ENCODE assay signal across 21 cellular contexts in the genomic region with DNA sequence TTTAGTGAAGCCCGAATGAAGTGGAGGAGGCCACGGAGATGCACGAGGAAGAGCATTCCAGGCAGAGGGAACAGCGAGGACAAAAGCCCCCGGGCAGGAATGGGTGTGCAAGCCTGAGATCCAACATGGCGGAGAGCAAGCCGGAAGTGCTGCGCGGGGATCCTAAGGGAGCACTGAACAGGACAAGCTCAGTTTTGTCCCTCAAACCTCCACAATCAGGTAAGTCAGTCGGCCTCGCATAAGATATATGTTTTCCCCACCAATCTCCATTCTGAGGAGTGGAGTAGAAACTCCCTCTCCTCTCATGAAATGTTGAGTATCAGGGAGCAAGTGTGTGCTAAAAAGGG. TPM values are rescaled to one million over a fixed set of nuclear protein-coding genes. Genes with fewer than 3 reads are reported as not detected.
DNase-seq lines count a peak whose midpoint lies in the region; ATAC-seq and TF ChIP-seq lines count a peak whose summit lies in the region.
"Had no signal": no experiment of that assay in that cellular context is flagged by ENCODE, and none has a peak within 500 bp of the region (broad histone marks: within the 10 kb centered on the region; RNA-seq: fewer than 3 reads in every experiment).

No MANE protein-coding gene starts in this region.

- no peak for TF ChIP-seq CTCF in right atrium auricular region (IDR thresholded peaks at IDR 0.05)
- TF ChIP-seq CTCF in gastroesophageal sphincter (IDR thresholded peaks at IDR 0.05): no peak

- H3K9me3 ChIP-seq in right atrium auricular region (no peaks in the 10 kb centered on the region), gastroesophageal sphincter (no peaks in the 10 kb centered on the region)

- H3K27ac Mint-ChIP-seq in stimulated activated effector memory CD8-positive, alpha-beta T cell treated with anti-CD3 and anti-CD28 coated beads, Interleukin-12 subunit alpha, Interleukin-12 subunit beta, amount 100 ng/mL, for 72 hours: no peak overlapping the region
- no peak overlapping the region for H3K27ac Mint-ChIP-seq in activated CD8-positive, alpha-beta T cell treated with anti-CD3 and anti-CD28 coated beads, Interleukin-2, amount 10 ng/mL, durations not matched to agents 7 days and 5 days
- H3K27ac Mint-ChIP-seq: activated naive CD8-positive, alpha-beta T cell; stimulated activated naive B cell treated with anti-CD40 and anti-IgM and Interleukin-4, amounts not matched to agents 10 μg/mL and 1 μg/mL and 100 μg/mL, for 72 hours had no signal

- POLR2A ChIA-PET in activated CD8-positive, alpha-beta T cell treated with anti-CD3 and anti-CD28 coated beads, Interleukin-2, amount 10 ng/mL, durations not matched to agents 7 days and 5 days (lab: Charles Lee): interaction anchor here (0.7 kb wide), 1 partner anchor 18 kb away, joined by 3 read pairs; no protein-coding TSS in a partner anchor

- H3K36me3 Mint-ChIP-seq in stimulated activated effector memory CD8-positive, alpha-beta T cell treated with anti-CD3 and anti-CD28 coated beads, Interleukin-12 subunit alpha, Interleukin-12 subunit beta, amount 100 ng/mL, for 72 hours: no peaks in the 10 kb centered on the region
- H3K36me3 Mint-ChIP-seq in activated CD8-positive, alpha-beta T cell treated with anti-CD3 and anti-CD28 coated beads, Interleukin-2, amount 10 ng/mL, durations not matched to agents 7 days and 5 days (ENCODE audit: low read depth): no peaks in the 10 kb centered on the region
- H3K36me3 Mint-ChIP-seq: activated naive CD8-positive, alpha-beta T cell; stimulated activated naive B cell treated with anti-CD40 and anti-IgM and Interleukin-4, amounts not matched to agents 10 μg/mL and 1 μg/mL and 100 μg/mL, for 72 hours had no signal

- no peak overlapping the region for H3K4me3 Mint-ChIP-seq in stimulated activated effector memory CD8-positive, alpha-beta T cell treated with anti-CD3 and anti-CD28 coated beads, Interleukin-12 subunit alpha, Interleukin-12 subunit beta, amount 100 ng/mL, for 72 hours
- no peak overlapping the region for H3K4me3 Mint-ChIP-seq in activated CD8-positive, alpha-beta T cell treated with anti-CD3 and anti-CD28 coated beads, Interleukin-2, amount 10 ng/mL, durations not matched to agents 7 days and 5 days
- H3K4me3 Mint-ChIP-seq: activated naive CD8-positive, alpha-beta T cell; stimulated activated naive B cell treated with anti-CD40 and anti-IgM and Interleukin-4, amounts not matched to agents 10 μg/mL and 1 μg/mL and 100 μg/mL, for 72 hours had no signal

- H3K27me3 Mint-ChIP-seq in activated CD8-positive, alpha-beta T cell treated with anti-CD3 and anti-CD28 coated beads, Interleukin-2, amount 10 ng/mL, durations not matched to agents 7 days and 5 days (ENCODE audit: low read depth): peaks cover 21% of the 10 kb centered on the region
- H3K27me3 Mint-ChIP-seq: activated naive CD8-positive, alpha-beta T cell had no signal

- peak overlapping the region; percentile 2 to 60 for H3K27ac ChIP-seq in right atrium auricular region
- peak overlapping the region; percentile 15 to 81 (median 72) for H3K27ac ChIP-seq in gastroesophageal sphincter
- H3K27ac ChIP-seq: C4-2B, cardiac muscle cell, hepatocyte, PC-9 had no signal

- no peak for TF ChIP-seq EP300 in gastroesophageal sphincter (IDR thresholded peaks at IDR 0.05)

- peaks cover 0 to 14% of the 10 kb centered on the region in 2 donors for H3K4me1 ChIP-seq in right atrium auricular region
- H3K4me1 ChIP-seq in gastroesophageal sphincter: peaks cover 0 to 41% (median 3%) of the 10 kb centered on the region in 3 donors

- no peaks in the 10 kb centered on the region for H3K4me1 Mint-ChIP-seq in stimulated activated effector memory CD8-positive, alpha-beta T cell treated with anti-CD3 and anti-CD28 coated beads, Interleukin-12 subunit alpha, Interleukin-12 subunit beta, amount 100 ng/mL, for 72 hours
- no peaks in the 10 kb centered on the region for H3K4me1 Mint-ChIP-seq in activated CD8-positive, alpha-beta T cell treated with anti-CD3 and anti-CD28 coated beads, Interleukin-2, amount 10 ng/mL, durations not matched to agents 7 days and 5 days (ENCODE audit: low read depth)
- H3K4me1 Mint-ChIP-seq: stimulated activated naive B cell treated with anti-CD40 and anti-IgM and Interleukin-4, amounts not matched to agents 10 μg/mL and 1 μg/mL and 100 μg/mL, for 72 hours had no signal

- 62 to 68% methylated on average over 5 to 11 of the region's 11 CpGs for WGBS in gastroesophageal sphincter (ENCODE audit: low coverage in 1 of 2), 2 donors

- intact Hi-C loops in cardiac septum (cut with DNase I): no loop called here
- intact Hi-C loops in posterior cingulate gyrus (cut with DNase I): loop anchor here (5.0 kb wide), 1 partner anchor 33 kb away; a partner anchor contains a TSS

- H3K36me3 ChIP-seq in right atrium auricular region (no peaks in the 10 kb centered on the region), gastroesophageal sphincter (no peaks in the 10 kb centered on the region)
- H3K36me3 ChIP-seq: cardiac muscle cell had no signal

- H3K27me3 ChIP-seq in right atrium auricular region: no peaks in the 10 kb centered on the region
- no peaks in the 10 kb centered on the region for H3K27me3 ChIP-seq in gastroesophageal sphincter
- H3K27me3 ChIP-seq: cardiac muscle cell, hepatocyte had no signal

- no peak for DNase-seq in right atrium auricular region (ENCODE audit: low spot score)
- DNase-seq in cardiac septum (ENCODE audit: low spot score): no peak
- peak in 6 of 10 donors; percentile 26 to 73 (median 54) for DNase-seq in posterior cingulate gyrus
- DNase-seq in putamen (ENCODE audit: low spot score): no peak
- DNase-seq in stimulated activated effector memory CD8-positive, alpha-beta T cell treated with anti-CD3 and anti-CD28 coated beads, Interleukin-12 subunit alpha, Interleukin-12 subunit beta, amount 100 ng/mL, for 72 hours (ENCODE audit: low spot score in 2 of 2): no peak
- no peak for DNase-seq in COR-L47 (lab: John Stamatoyannopoulos, UW)
- DNase-seq in activated CD8-positive, alpha-beta T cell treated with anti-CD3 and anti-CD28 coated beads, Interleukin-2, amount 10 ng/mL, durations not matched to agents 7 days and 5 days: no peak
- DNase-seq: activated CD4-positive, alpha-beta T cell treated with anti-CD3 and anti-CD28 coated beads for 48 hours; activated T-cell treated with anti-CD3 and anti-CD28 coated beads for 4 hours; DMS153; effector CD8-positive, alpha-beta T cell; NCI-H1417 treated with DMSO at 0.1 percent for 48 hours; NCI-H774; PC-9; stimulated activated naive B cell treated with anti-CD40 and anti-IgM and Interleukin-4, amounts not matched to agents 10 μg/mL and 1 μg/mL and 100 μg/mL, for 72 hours had no signal

- TF ChIP-seq POLR2A in gastroesophageal sphincter (IDR thresholded peaks at IDR 0.05): no peak

- no peak overlapping the region for H3K4me3 ChIP-seq in right atrium auricular region
- H3K4me3 ChIP-seq in gastroesophageal sphincter: no peak overlapping the region
- H3K4me3 ChIP-seq: cardiac muscle cell, hepatocyte, PC-9 had no signal

- no peak for ATAC-seq in gastroesophageal sphincter
- ATAC-seq in stimulated activated effector memory CD8-positive, alpha-beta T cell treated with anti-CD3 and anti-CD28 coated beads, Interleukin-12 subunit alpha, Interleukin-12 subunit beta, amount 100 ng/mL, for 72 hours: no peak
- no peak for ATAC-seq in activated CD8-positive, alpha-beta T cell treated with anti-CD3 and anti-CD28 coated beads, Interleukin-2, amount 10 ng/mL, durations not matched to agents 7 days and 5 days
- ATAC-seq: HCT116; stimulated activated naive B cell treated with anti-CD40 and anti-IgM and Interleukin-4, amounts not matched to agents 10 μg/mL and 1 μg/mL and 100 μg/mL, for 72 hours had no signal

- H3K9me3 Mint-ChIP-seq in stimulated activated effector memory CD8-positive, alpha-beta T cell treated with anti-CD3 and anti-CD28 coated beads, Interleukin-12 subunit alpha, Interleukin-12 subunit beta, amount 100 ng/mL, for 72 hours: no peaks in the 10 kb centered on the region
- no peaks in the 10 kb centered on the region for H3K9me3 Mint-ChIP-seq in activated CD8-positive, alpha-beta T cell treated with anti-CD3 and anti-CD28 coated beads, Interleukin-2, amount 10 ng/mL, durations not matched to agents 7 days and 5 days (ENCODE audit: insufficient read depth)
- H3K9me3 Mint-ChIP-seq: stimulated activated naive B cell treated with anti-CD40 and anti-IgM and Interleukin-4, amounts not matched to agents 10 μg/mL and 1 μg/mL and 100 μg/mL, for 72 hours had no signal

- CTCF ChIA-PET in activated CD8-positive, alpha-beta T cell treated with anti-CD3 and anti-CD28 coated beads, Interleukin-2, amount 10 ng/mL, durations not matched to agents 7 days and 5 days (lab: Charles Lee): no interaction called here

RNA-seq across cellular contexts. Expression of a gene that starts 32.9 kb away (rescaled TPM):
- total RNA-seq in right atrium auricular region (100 to 1,000 TPM; 151 to 179 TPM), cardiac septum (200 TPM), gastroesophageal sphincter (100 to 1,000 TPM; 101 to 128 (median 104) TPM)
- total RNA-seq in activated CD8-positive, alpha-beta T cell treated with anti-CD3 and anti-CD28 coated beads, Interleukin-2, amount 10 ng/mL, durations not matched to agents 7 days and 5 days: 100 to 1,000 TPM; 138 to 148 TPM

RNA-seq across cellular contexts. Expression of a gene that starts 51.1 kb away (rescaled TPM):
- total RNA-seq in right atrium auricular region: 10 to 100 TPM; 35.8 to 45.3 TPM
- 37.4 TPM for total RNA-seq in cardiac septum
- 10 to 100 TPM; 17.0 to 44.2 (median 37.4) TPM for total RNA-seq in gastroesophageal sphincter
- 10 to 100 TPM; 15.1 to 15.2 TPM for total RNA-seq in activated CD8-positive, alpha-beta T cell treated with anti-CD3 and anti-CD28 coated beads, Interleukin-2, amount 10 ng/mL, durations not matched to agents 7 days and 5 days

Comparison
In these comparisons a context has a peak if more than half of its experiments do, and no peak if none do; other contexts are left out.
1. DNase-seq: peak in posterior cingulate gyrus (6 of 10); none in right atrium auricular region (single experiment), cardiac septum (single experiment), putamen (single experiment), stimulated activated effector memory CD8-positive, alpha-beta T cell treated with anti-CD3 and anti-CD28 coated beads, Interleukin-12 subunit alpha, Interleukin-12 subunit beta, amount 100 ng/mL, for 72 hours (0 of 2), COR-L47 (single experiment) and activated CD8-positive, alpha-beta T cell treated with anti-CD3 and anti-CD28 coated beads, Interleukin-2, amount 10 ng/mL, durations not matched to agents 7 days and 5 days (single experiment).